ENCODE assay signal across 1 cellular context in the genomic region with DNA sequence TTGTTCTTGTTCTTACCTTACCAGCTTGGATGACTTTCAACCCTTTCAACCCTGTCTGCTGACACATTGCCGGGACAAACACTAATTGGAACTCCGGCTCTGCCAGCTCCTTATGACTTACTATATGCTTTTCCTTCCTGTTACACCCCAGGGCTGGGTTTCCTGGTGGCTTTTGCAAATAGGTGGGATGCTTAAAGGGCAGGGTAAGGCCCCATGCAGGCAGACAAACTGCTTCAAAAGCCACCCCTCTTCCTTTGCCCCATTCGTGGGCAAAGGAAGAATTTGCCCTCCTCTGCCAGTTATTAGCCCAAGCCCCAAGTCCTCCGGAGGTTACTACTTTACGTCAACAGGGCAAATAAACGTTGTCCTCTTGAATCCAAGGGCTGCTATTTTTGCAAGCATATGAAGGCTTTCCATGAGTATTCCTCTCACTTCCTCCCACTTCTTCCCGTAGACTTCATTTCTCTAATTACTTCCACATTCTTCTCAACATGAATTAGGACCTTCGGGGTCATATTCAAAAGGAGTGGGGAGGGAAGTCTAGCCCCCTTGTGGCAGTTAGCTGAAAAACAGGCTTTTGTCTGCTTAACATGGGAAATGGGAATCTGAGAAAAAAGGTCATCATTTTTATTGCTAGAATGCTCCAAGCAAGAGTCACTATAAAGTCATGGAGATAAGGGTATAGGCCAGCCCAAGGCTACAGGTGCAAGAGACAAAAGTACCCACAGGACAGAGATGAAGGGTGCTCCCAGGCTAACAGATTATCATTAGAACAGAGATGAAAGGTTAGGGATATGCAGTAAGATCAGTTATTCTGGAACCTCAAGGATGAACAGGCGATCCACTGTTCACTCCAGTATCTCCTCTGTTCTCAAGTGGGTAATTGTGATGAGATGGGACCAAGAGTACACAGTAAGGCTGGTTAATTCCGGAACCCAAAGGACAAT.
TF ChIP-seq lines count a peak whose summit lies in the region.

No MANE protein-coding gene starts in this region.

TF ChIP-seq in endothelial cell of umbilical vein, 7 proteins besides CTCF, POLR2A, EP300 and RAD21:
- TF ChIP-seq FOS (IDR thresholded peaks at IDR 0.05; ENCODE audit: borderline replicate concordance, insufficient read depth, low read length) (peak; percentile 60), MYC (IDR thresholded peaks at IDR 0.05; ENCODE audit: low read depth, low read length) (no peak), EZH2 (IDR thresholded peaks at IDR 0.05; ENCODE audit: borderline replicate concordance, low read depth, low read length, severe bottlenecking) (no peak), GATA2 (IDR thresholded peaks at IDR 0.05; ENCODE audit: insufficient read depth, insufficient read length, low read depth, low read length) (peak; percentile 19)
